ENCODE assay signal across 9 cellular contexts in the genomic region with DNA sequence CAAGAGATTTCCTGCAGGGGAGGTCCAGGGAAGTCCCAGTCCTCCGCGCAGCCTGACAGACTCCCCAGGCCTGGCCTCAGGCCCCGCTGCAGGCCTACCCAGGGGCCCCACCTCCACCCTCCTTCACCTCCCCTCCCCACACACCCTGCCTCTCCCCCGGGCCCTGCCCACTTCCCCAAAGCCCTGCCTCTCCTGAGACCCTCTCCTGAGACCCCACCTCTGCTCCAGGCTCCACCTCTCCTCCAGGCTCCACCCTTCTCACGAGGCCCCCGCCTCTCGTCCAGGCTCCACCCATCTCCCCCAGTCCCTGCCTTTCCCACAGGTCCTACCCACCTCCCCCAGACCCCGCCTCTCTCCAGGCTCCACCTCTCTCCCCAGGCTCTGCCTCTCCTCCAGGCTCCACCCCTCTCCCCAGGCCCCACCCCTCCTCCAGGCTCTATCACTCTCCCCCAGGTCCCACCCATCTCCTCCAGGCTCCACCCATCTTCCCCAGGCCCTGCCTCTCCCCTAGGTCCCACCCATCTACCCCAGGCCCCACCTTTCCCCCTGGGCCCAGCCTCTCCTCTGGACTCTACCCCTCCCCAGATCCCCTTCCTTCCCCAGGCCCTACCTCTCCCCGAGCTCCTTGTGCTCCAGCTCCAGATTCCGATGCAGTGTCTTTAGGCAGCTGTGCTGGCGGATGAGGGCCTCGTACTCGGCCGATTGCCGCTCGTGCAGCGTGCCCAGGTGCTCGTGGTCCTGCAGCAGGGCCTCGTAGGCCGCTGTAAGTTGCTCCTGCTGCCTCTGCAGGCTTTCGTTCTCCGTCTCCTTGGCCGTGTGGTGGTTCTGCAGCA. TPM values are rescaled to one million over a fixed set of nuclear protein-coding genes. Genes with fewer than 3 reads are reported as not detected.
DNase-seq lines count a peak whose midpoint lies in the region; ATAC-seq, FAIRE-seq and TF ChIP-seq lines count a peak whose summit lies in the region.
"Had no signal": no experiment of that assay in that cellular context is flagged by ENCODE, and none has a peak within 500 bp of the region (broad histone marks: within the 10 kb centered on the region; RNA-seq: fewer than 3 reads in every experiment).

No MANE protein-coding gene starts in this region.

- ATAC-seq in GM21367 (IDR thresholded peaks at IDR 0.05; ENCODE audit: unreplicated experiment) (peak; percentile 68), right lobe of liver (peak; percentile 29 to 45 (median 39))

- H3K4me1 ChIP-seq in right lobe of liver (no peaks in the 10 kb centered on the region), esophagus squamous epithelium (peaks cover 0 to 8% (median 0%) of the 10 kb centered on the region in 3 donors), kidney (ENCODE audit: control insufficient read depth in 1 of 2, insufficient read depth in 1 of 2, low read depth in 1 of 2, low read length in 2 of 2) (no peaks in the 10 kb centered on the region)

- DNase-seq in BJ (ENCODE audit: low read depth) (no peak), NCI-H82 treated with DMSO at 0.1 percent for 48 hours (lab: John Stamatoyannopoulos, UW; ENCODE audit: unreplicated experiment) (peak; percentile 62), right lobe of liver (no peak), esophagus squamous epithelium (lab: John Stamatoyannopoulos, UW) (no peak), kidney (no peak), NCI-H2196 (lab: John Stamatoyannopoulos, UW; ENCODE audit: unreplicated experiment) (no peak)
- DNase-seq in activated naive CD4-positive, alpha-beta T cell treated with anti-CD3 and anti-CD28 coated beads, Interleukin-2, amount 10 ng/mL, durations not matched to agents 7 days and 5 days: peak; percentile 74

- CTCF ChIA-PET in BJ (lab: Yijun Ruan, JAX): interaction anchor here (0.7 to 1.1 kb wide), 2 partner anchors 9 to 10 kb away, joined by 3 to 5 read pairs; no protein-coding TSS in a partner anchor
- CTCF ChIA-PET in activated naive CD4-positive, alpha-beta T cell treated with anti-CD3 and anti-CD28 coated beads, Interleukin-2, amount 10 ng/mL, durations not matched to agents 7 days and 5 days (lab: Charles Lee): interaction anchor here (1.7 kb wide), 1 partner anchor 20 kb away, joined by 4 read pairs; no protein-coding TSS in a partner anchor

- no peaks in the 10 kb centered on the region for H3K27me3 Mint-ChIP-seq in activated naive CD4-positive, alpha-beta T cell treated with anti-CD3 and anti-CD28 coated beads, Interleukin-2, amount 10 ng/mL, durations not matched to agents 7 days and 5 days

- no peaks in the 10 kb centered on the region for H3K9me3 ChIP-seq in right lobe of liver
- no peaks in the 10 kb centered on the region for H3K9me3 ChIP-seq in esophagus squamous epithelium
- no peaks in the 10 kb centered on the region for H3K9me3 ChIP-seq in kidney (ENCODE audit: control insufficient read depth in 1 of 2, low read length in 2 of 2)

- no peak for TF ChIP-seq CTCF in BJ (IDR thresholded peaks at IDR 0.05; ENCODE audit: insufficient read depth, low read depth, low read length)
- no peak for TF ChIP-seq CTCF in right lobe of liver (IDR thresholded peaks at IDR 0.05)
- no peak for TF ChIP-seq CTCF in esophagus squamous epithelium (IDR thresholded peaks at IDR 0.05)
- no peak for TF ChIP-seq CTCF in kidney (IDR thresholded peaks at IDR 0.05; ENCODE audit: borderline replicate concordance, extremely low read depth, insufficient read depth)

- no peak overlapping the region for H3K4me3 Mint-ChIP-seq in activated naive CD4-positive, alpha-beta T cell treated with anti-CD3 and anti-CD28 coated beads, Interleukin-2, amount 10 ng/mL, durations not matched to agents 7 days and 5 days

- peak overlapping the region; percentile 14 for H3K27ac Mint-ChIP-seq in activated naive CD4-positive, alpha-beta T cell treated with anti-CD3 and anti-CD28 coated beads, Interleukin-2, amount 10 ng/mL, durations not matched to agents 7 days and 5 days

- H3K36me3 ChIP-seq in BJ (ENCODE audit: control insufficient read depth, insufficient read depth, low read length): no peaks in the 10 kb centered on the region
- H3K36me3 ChIP-seq in right lobe of liver: peaks cover 0 to 3% (median 0%) of the 10 kb centered on the region in 4 donors
- peaks cover 13 to 99% (median 31%) of the 10 kb centered on the region in 3 donors for H3K36me3 ChIP-seq in esophagus squamous epithelium
- H3K36me3 ChIP-seq in kidney (ENCODE audit: control insufficient read depth in 1 of 2, insufficient read depth in 2 of 2, low read length in 2 of 2): peaks cover 10 to 29% of the 10 kb centered on the region in 2 donors

- H3K27me3 ChIP-seq in BJ (ENCODE audit: control insufficient read depth, insufficient read depth, low read length) (peaks cover 8% of the 10 kb centered on the region), right lobe of liver (no peaks in the 10 kb centered on the region), esophagus squamous epithelium (no peaks in the 10 kb centered on the region)

- H3K4me1 Mint-ChIP-seq in activated naive CD4-positive, alpha-beta T cell treated with anti-CD3 and anti-CD28 coated beads, Interleukin-2, amount 10 ng/mL, durations not matched to agents 7 days and 5 days: peaks cover 37% of the 10 kb centered on the region

- H3K36me3 Mint-ChIP-seq in activated naive CD4-positive, alpha-beta T cell treated with anti-CD3 and anti-CD28 coated beads, Interleukin-2, amount 10 ng/mL, durations not matched to agents 7 days and 5 days: peaks cover 77% of the 10 kb centered on the region

- POLR2A ChIA-PET in BJ (lab: Charles Lee): no interaction called here

- intact Hi-C loops in right lobe of liver (cut with DNase I): no loop called here
- intact Hi-C loops in esophagus squamous epithelium (cut with DNase I): no loop called here
- intact Hi-C loops in kidney (cut with DNase I): no loop called here

- TF ChIP-seq POLR2A in right lobe of liver (IDR thresholded peaks at IDR 0.05): no peak
- TF ChIP-seq POLR2A in esophagus squamous epithelium (IDR thresholded peaks at IDR 0.05): no peak

- 85% methylated on average over 16 of the region's 23 CpGs for WGBS in right lobe of liver (ENCODE audit: insufficient coverage, low coverage, low lambda C conversion rate, missing lambda C conversion rate)
- 62 to 66% methylated on average over 13 to 22 of the region's 23 CpGs for WGBS in esophagus squamous epithelium, 2 donors

- no peaks in the 10 kb centered on the region for H3K9me3 Mint-ChIP-seq in activated naive CD4-positive, alpha-beta T cell treated with anti-CD3 and anti-CD28 coated beads, Interleukin-2, amount 10 ng/mL, durations not matched to agents 7 days and 5 days

- no peak for FAIRE-seq in kidney (lab: Jason Lieb, UNC)
- FAIRE-seq: astrocyte had no signal

- H3K4me3 ChIP-seq in BJ (ENCODE audit: low read depth, low read length) (peak overlapping the region; percentile 4; the same call in 1 of the 2 replicates), right lobe of liver (no peak overlapping the region), esophagus squamous epithelium (no peak overlapping the region), kidney (ENCODE audit: low read length in 2 of 2) (no peak overlapping the region)

- H3K27ac ChIP-seq in right lobe of liver: no peak overlapping the region
- H3K27ac ChIP-seq in esophagus squamous epithelium: no peak overlapping the region
- H3K27ac ChIP-seq in kidney (ENCODE audit: low read depth in 2 of 2, low read length in 2 of 2): no peak overlapping the region

- H3K9ac ChIP-seq in kidney (ENCODE audit: low read length in 2 of 2): no peak overlapping the region

RNA-seq across cellular contexts. Expression of gene GPR68, which starts 58.8 kb away (rescaled TPM):
- polyA plus RNA-seq in BJ (2011; rRNA removed): 0.20 and 0.45 TPM in 2 replicates
- 0.71 and 0.98 TPM in 2 replicates for polyA minus RNA-seq in BJ (2011; rRNA and poly(A)+ RNA removed)
- total RNA-seq in right lobe of liver: under 1 TPM in 3 of 6 experiments, not detected in 3; 0.17 to 0.27 (median 0.19) TPM
- total RNA-seq in esophagus squamous epithelium: 10 to 100 TPM in 2 of 4 donors, 1 to 10 TPM in 2; 4.0 to 17.5 (median 10.2) TPM
- total RNA-seq in kidney: 1.7 TPM
- 0.82 TPM for polyA plus RNA-seq in kidney (ENCODE audit: insufficient read depth, low read depth, low replicate concordance)

Comparison
In these comparisons a context has a peak if more than half of its experiments do, and no peak if none do; other contexts are left out.
1. DNase-seq: peak in NCI-H82 treated with DMSO at 0.1 percent for 48 hours (single experiment) and activated naive CD4-positive, alpha-beta T cell treated with anti-CD3 and anti-CD28 coated beads, Interleukin-2, amount 10 ng/mL, durations not matched to agents 7 days and 5 days (single experiment); none in BJ (single experiment), right lobe of liver (0 of 3), esophagus squamous epithelium (single experiment), kidney (single experiment) and NCI-H2196 (single experiment).